Comparison of ENCODE assay signal across 8 cellular contexts in the genomic region with DNA sequence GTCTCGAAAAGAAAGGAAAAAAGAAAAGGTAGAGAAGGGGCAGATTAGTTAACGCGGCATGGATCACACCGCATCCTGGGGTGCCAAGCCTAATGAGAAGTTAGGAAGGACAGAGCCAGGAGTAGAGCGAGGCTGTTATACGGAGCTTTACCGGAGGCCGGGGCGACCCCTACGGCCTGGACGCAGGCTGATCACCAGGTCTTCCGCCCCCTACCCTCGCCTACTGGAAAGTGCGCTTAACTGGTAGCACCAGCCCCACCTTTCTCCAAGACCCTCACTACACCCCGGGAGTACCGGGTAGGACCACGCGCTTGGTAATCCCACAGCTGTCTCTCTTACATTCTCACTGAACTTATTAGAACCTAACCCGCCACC. TPM values are rescaled to one million over a fixed set of nuclear protein-coding genes. Genes with fewer than 3 reads are reported as not detected.
A peak's percentile ranks its signal among the peaks of the same experiment; 100 is the strongest.
DNase-seq lines count a peak whose midpoint lies in the region; ATAC-seq and TF ChIP-seq lines count a peak whose summit lies in the region.

No MANE protein-coding gene starts in this region.

- 3 to 4% methylated on average over 19 of the region's 19 CpGs for WGBS in esophagus, 2 donors

- no peaks in the 10 kb centered on the region for H3K9me2 ChIP-seq in DOHH2 (replicated peaks; ENCODE audit: control insufficient read depth, low read length)

- ATAC-seq in GM21786 (IDR thresholded peaks at IDR 0.05; ENCODE audit: unreplicated experiment) (peak; percentile 3), GM18861 (IDR thresholded peaks at IDR 0.05; ENCODE audit: unreplicated experiment) (no peak), HG03097 (IDR thresholded peaks at IDR 0.05; ENCODE audit: low FRiP score, unreplicated experiment) (no peak)

- no peaks in the 10 kb centered on the region for H3K27me3 ChIP-seq in DOHH2 (ENCODE audit: control insufficient read depth, low read length)
- H3K27me3 ChIP-seq in SJCRH30 = no peaks in the 10 kb centered on the region
- H3K27me3 ChIP-seq in esophagus (ENCODE audit: control insufficient read depth in 1 of 2, insufficient read depth in 2 of 2, low read length in 2 of 2) = no peaks in the 10 kb centered on the region

- H4K20me1 ChIP-seq in DOHH2 (ENCODE audit: control insufficient read depth, insufficient read depth, low read depth, low read length) = no peaks in the 10 kb centered on the region

- H3K27ac ChIP-seq in DOHH2 (ENCODE audit: low read depth, low read length) (peak overlapping the region; percentile 96), SJCRH30 (peak overlapping the region; percentile 86), esophagus (ENCODE audit: low read depth in 2 of 2, low read length in 1 of 2) (peak overlapping the region; percentile 97 to 99)

- H3K79me2 ChIP-seq in DOHH2 (ENCODE audit: control insufficient read depth, low read length) = peaks cover 32% of the 10 kb centered on the region

- H3K36me3 ChIP-seq in DOHH2 (ENCODE audit: control insufficient read depth, low read length) = peaks cover 38% of the 10 kb centered on the region
- H3K36me3 ChIP-seq in SJCRH30 = no peaks in the 10 kb centered on the region; the same call in 1 of the 2 replicates
- no peaks in the 10 kb centered on the region for H3K36me3 ChIP-seq in esophagus (ENCODE audit: control insufficient read depth in 2 of 2, insufficient read depth in 2 of 2, low read length in 1 of 2)

- peaks cover 36% of the 10 kb centered on the region for H3K4me1 Mint-ChIP-seq in nephron

- H3K4me2 ChIP-seq in DOHH2 (ENCODE audit: low read length) = peak overlapping the region; percentile 94

- peak overlapping the region; percentile 96 to 98 (median 96) for H3K4me3 Mint-ChIP-seq in nephron

- no peaks in the 10 kb centered on the region for H3K27me3 Mint-ChIP-seq in nephron (ENCODE audit: low read depth)

- peak overlapping the region; percentile 95 for H3K4me3 ChIP-seq in DOHH2 (ENCODE audit: low read length)
- peak overlapping the region; percentile 64 for H3K4me3 ChIP-seq in SJCRH30
- peak overlapping the region; percentile 83 for H3K4me3 ChIP-seq in esophagus (ENCODE audit: low read depth in 1 of 2, low read length in 2 of 2)

- H3F3A ChIP-seq in DOHH2 (ENCODE audit: control insufficient read depth, insufficient read depth) = peaks cover 30% of the 10 kb centered on the region

- H3K4me1 ChIP-seq in DOHH2 (ENCODE audit: control insufficient read depth, low read length) (peaks cover 50% of the 10 kb centered on the region), SJCRH30 (no peaks in the 10 kb centered on the region), esophagus (ENCODE audit: control insufficient read depth in 2 of 2, insufficient read depth in 2 of 2, low read length in 1 of 2) (no peaks in the 10 kb centered on the region)

- DNase-seq in SJCRH30 = peak in 1 of 2 experiments; percentile 10
- DNase-seq in SHP77 treated with DMSO at 0.1 percent for 48 hours (lab: John Stamatoyannopoulos, UW) = no peak

- H3K27ac Mint-ChIP-seq in nephron = peak overlapping the region; percentile 95 to 99 (median 97)

- TF ChIP-seq CTCF in DOHH2 (IDR thresholded peaks at IDR 0.05; ENCODE audit: low read depth, low read length, poor library complexity, severe bottlenecking) (no peak), nephron (IDR thresholded peaks at IDR 0.05; ENCODE audit: unreplicated experiment in 3 of 3) (no peak)

- H3K36me3 Mint-ChIP-seq in nephron (ENCODE audit: low read depth) = peaks cover 39% of the 10 kb centered on the region

- H3K9me3 ChIP-seq in DOHH2 (ENCODE audit: control insufficient read depth, insufficient read depth, low read length) = 0 out of 2 replicates have a peak, but pooled peaks cover 4% of the 10 kb centered on the region
- H3K9me3 ChIP-seq in SJCRH30 (replicated peaks) = no peaks in the 10 kb centered on the region
- no peaks in the 10 kb centered on the region for H3K9me3 ChIP-seq in esophagus (ENCODE audit: control insufficient read depth in 2 of 2, insufficient read depth in 1 of 2, low read depth in 1 of 2, low read length in 1 of 2)

- peaks cover 4% of the 10 kb centered on the region for H3K9me3 Mint-ChIP-seq in nephron

RNA-seq across cellular contexts. Expression of a gene that starts 33.8 kb away (rescaled TPM):
- 50.6 and 65.1 TPM in 2 replicates for total RNA-seq in SJCRH30 (2014; rRNA removed; shearing (Covaris generic))
- polyA plus RNA-seq in esophagus = 10 to 100 TPM; 10.7 to 15.2 TPM

RNA-seq across cellular contexts. Expression of a gene that starts 34.0 kb away (rescaled TPM):
- 1.2 and 1.8 TPM in 2 replicates for total RNA-seq in SJCRH30 (2014; rRNA removed; shearing (Covaris generic))
- polyA plus RNA-seq in esophagus = under 1 TPM; 0.33 to 0.65 TPM

RNA-seq across cellular contexts. Expression of a gene that starts 44.5 kb away (rescaled TPM):
- total RNA-seq in SJCRH30 (2014; rRNA removed; shearing (Covaris generic)) = not detected in 2 replicates
- under 1 TPM; 0.01 to 0.04 TPM for polyA plus RNA-seq in esophagus
